ENCODE assay signal across 8 cellular contexts in the genomic region with DNA sequence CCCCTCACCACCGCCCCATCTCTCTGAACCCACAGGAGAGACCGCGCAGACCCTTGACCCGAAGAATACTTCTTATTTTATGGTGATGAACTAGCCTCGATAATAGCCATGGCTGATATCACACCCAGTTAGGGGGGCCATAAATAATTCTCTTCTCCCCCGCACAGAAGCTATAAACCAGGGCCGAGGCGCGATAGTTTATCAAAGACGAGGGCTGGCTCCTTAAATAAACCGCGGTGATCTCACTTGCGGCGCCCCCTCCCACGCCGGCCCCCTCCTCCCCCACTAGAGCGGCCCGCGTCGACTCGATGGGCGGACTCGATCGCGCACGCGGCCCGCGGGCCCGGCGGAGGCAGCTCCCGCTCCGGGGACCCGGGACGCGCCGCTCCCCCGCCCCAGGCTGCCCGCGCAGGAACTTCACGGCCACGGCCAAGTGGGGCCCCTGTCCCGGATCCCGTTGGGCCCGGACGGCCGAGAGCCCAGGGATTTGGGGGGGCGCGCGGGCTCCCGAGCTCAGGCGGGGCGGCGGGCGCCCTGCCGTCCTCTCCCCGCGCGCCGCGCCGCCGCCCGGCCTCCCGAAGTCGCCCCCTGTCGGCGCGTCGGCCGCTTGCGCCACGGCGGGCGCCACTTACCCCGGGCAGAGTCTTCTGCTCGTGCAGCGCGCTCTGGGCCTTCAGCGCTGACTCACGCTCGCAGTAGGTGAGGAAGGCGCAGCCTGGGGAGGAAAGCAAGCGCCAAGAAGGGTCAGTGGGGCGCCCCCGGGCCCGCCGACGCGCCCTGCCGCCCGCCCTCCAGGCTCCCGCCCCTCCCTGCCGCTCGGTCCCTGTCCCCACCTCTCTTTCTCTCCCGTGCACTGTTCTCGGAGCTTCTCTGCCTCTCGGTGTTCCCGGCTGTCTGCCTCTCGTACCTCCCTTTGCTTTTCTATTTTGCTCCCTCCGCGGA.
DNase-seq lines count a peak whose midpoint lies in the region; ATAC-seq and TF ChIP-seq lines count a peak whose summit lies in the region.

No MANE protein-coding gene starts in this region.

- TF ChIP-seq CTCF in VCaP (conservative IDR thresholded peaks at IDR 0.05), result peak; percentile 91

- no peak for ATAC-seq in GM19452 (IDR thresholded peaks at IDR 0.05; ENCODE audit: unreplicated experiment)

- H3K4me3 ChIP-seq in iPS DF 6.9 (ENCODE audit: low read length), result peak overlapping the region; percentile 45; the same call in 1 of the 2 replicates

- no CpG with 5 or more reads among the region's 102 CpGs for WGBS in iPS DF 6.9 (ENCODE audit: insufficient coverage, insufficient read length)

- H3K27ac ChIP-seq in VCaP (peak overlapping the region; percentile 34; the same call in 1 of the 2 replicates), iPS DF 6.9 (ENCODE audit: low read length) (no peak overlapping the region), temporal lobe (ENCODE audit: low read depth, low read length) (peak overlapping the region; percentile 27)

- no peaks in the 10 kb centered on the region for H3K9me3 ChIP-seq in iPS DF 6.9 (ENCODE audit: control insufficient read depth, insufficient read depth, low read length)

- no peaks in the 10 kb centered on the region for H3K36me3 ChIP-seq in iPS DF 6.9 (ENCODE audit: control insufficient read depth, insufficient read depth, low read length)

- H3K27me3 ChIP-seq in iPS DF 6.9 (ENCODE audit: control insufficient read depth, insufficient read depth, low read length), result peaks cover 5% of the 10 kb centered on the region; the same call in 1 of the 2 replicates

- peak; percentile 48 for DNase-seq in stimulated activated CD4-positive, alpha-beta T cell treated with anti-CD3 and anti-CD28 coated beads, Interleukin-15, amount 100 ng/mL, for 24 hours
- DNase-seq in stimulated activated CD4-positive, alpha-beta T cell treated with anti-CD3 and anti-CD28 coated beads, Interleukin-4, amount 100 ng/mL, for 24 hours, result no peak
- DNase-seq in iPS DF 6.9 (ENCODE audit: low read depth, low spot score) (no peak), NCI-H82 treated with DMSO at 0.1 percent for 48 hours (lab: John Stamatoyannopoulos, UW; ENCODE audit: unreplicated experiment) (no peak)
- no peak for DNase-seq in central memory CD4-positive, alpha-beta T cell

- H3K4me1 ChIP-seq in iPS DF 6.9 (ENCODE audit: control insufficient read depth, insufficient read depth, low read length), result peaks cover 9% of the 10 kb centered on the region
